8 cellular contexts compared by ENCODE assay signal in the genomic region with DNA sequence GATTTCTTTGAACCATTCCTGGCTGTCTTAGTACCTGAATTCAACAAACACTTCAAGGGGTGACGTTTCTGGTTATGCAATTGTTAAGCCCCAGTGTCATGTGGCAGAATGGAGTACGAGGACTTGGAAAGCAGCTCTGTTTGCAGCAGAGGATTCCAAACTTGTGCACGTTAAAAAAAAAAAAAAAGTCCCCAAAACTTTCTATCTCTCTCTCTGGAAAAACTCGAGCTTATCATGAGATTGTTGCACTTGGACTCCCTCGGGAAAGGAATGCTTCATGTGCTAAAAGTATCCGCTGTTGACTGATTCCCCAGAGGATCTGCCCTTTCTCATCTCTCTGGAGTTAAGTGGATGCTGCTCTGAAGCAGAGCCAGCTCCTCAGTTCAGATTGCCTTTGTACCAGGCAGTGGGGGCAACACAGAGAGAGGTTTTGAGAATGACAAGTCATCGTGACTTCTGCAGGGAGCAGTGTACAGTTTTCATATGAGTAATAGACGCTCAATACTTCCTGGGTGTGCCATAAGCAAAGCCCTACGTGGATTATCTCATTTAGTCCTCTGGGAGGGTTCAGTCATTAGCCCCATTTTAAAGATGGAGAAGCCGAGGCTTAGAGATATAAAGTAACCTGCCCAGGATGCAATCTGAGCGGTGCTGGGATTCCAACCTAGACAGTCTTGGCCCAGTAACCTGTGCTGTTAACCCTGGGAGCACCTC. TPM values are rescaled to one million over a fixed set of nuclear protein-coding genes. Genes with fewer than 3 reads are reported as not detected.
DNase-seq lines count a peak whose midpoint lies in the region; ATAC-seq and TF ChIP-seq lines count a peak whose summit lies in the region.

No MANE protein-coding gene starts in this region.

- in situ Hi-C loops in GM13976 (cut with MboI; ENCODE audit: low sequenced_read_pairs, unreplicated experiment): no loop called here
- in situ Hi-C loops in IMR-90 (cut with MboI; ENCODE audit: low sequenced_read_pairs): no loop called here

- intact Hi-C loops in IMR-90 (cut with micrococcal nuclease) (no loop called here), upper lobe of right lung (cut with DNase I) (no loop called here)

- H3K4ac ChIP-seq in IMR-90 (ENCODE audit: low read depth, low read length): no peak overlapping the region

- 52% methylated on average over 5 of the region's 11 CpGs; no CpG with 5 or more reads in 1 of the 2 experiments for WGBS in IMR-90 (ENCODE audit: extremely low coverage in 2 of 2, insufficient read length in 1 of 2), 2 experiments

- H3K23ac ChIP-seq in IMR-90 (ENCODE audit: low read depth, low read length): no peak overlapping the region

- no peak overlapping the region for H2AK5ac ChIP-seq in IMR-90 (ENCODE audit: low read depth, low read length)

- H2BK15ac ChIP-seq in IMR-90 (ENCODE audit: low read depth, low read length): no peak overlapping the region

- no peak overlapping the region for H3K18ac ChIP-seq in IMR-90 (ENCODE audit: low read depth, low read length)

- H3K36me3 ChIP-seq in IMR-90 (ENCODE audit: control insufficient read depth, insufficient read depth, low read length): peaks cover 9% of the 10 kb centered on the region; the same call in 1 of the 2 replicates
- H3K36me3 ChIP-seq in upper lobe of right lung: peaks cover 5% of the 10 kb centered on the region

- H3K4me1 ChIP-seq in IMR-90 (ENCODE audit: control insufficient read depth, insufficient read depth, low read length): peaks cover 9% of the 10 kb centered on the region
- peaks cover 27% of the 10 kb centered on the region for H3K4me1 ChIP-seq in upper lobe of right lung

- H3K4me2 ChIP-seq in IMR-90 (ENCODE audit: low read depth, low read length): peak overlapping the region; percentile 24; the same call in 1 of the 2 replicates

- H3K9me3 ChIP-seq in IMR-90 (ENCODE audit: control insufficient read depth, insufficient read depth, low read length) (0 out of 2 replicates have a peak, but pooled peaks cover 4% of the 10 kb centered on the region), upper lobe of right lung (no peaks in the 10 kb centered on the region)

- peak overlapping the region; percentile 52; the same call in 1 of the 2 replicates for H3K14ac ChIP-seq in IMR-90 (replicated peaks; ENCODE audit: low read depth, low read length)

- CTCF ChIA-PET in IMR-90 (lab: Yijun Ruan, JAX): interaction anchor here (0.6 kb wide), 1 partner anchor 62 kb away, joined by 3 read pairs; no protein-coding TSS in a partner anchor

- no peak overlapping the region for H2AFZ ChIP-seq in IMR-90 (replicated peaks; ENCODE audit: low read length, poor library complexity)

- H3K9ac ChIP-seq in IMR-90 (ENCODE audit: low read depth, low read length): no peak overlapping the region

- BruUV-seq in IMR-90 (replicated peaks; lab: Mats Ljungman, UMichigan): no TSS peak

- TF ChIP-seq CTCF in GM13976 (IDR thresholded peaks at IDR 0.05; ENCODE audit: borderline replicate concordance, control extremely low read depth, extremely low read depth, insufficient read depth, missing control alignments) (no peak), IMR-90 (conservative IDR thresholded peaks at IDR 0.05; ENCODE audit: low read depth, low read length) (no peak), fibroblast of pulmonary artery (IDR thresholded peaks at IDR 0.05; ENCODE audit: low read length, missing control alignments) (no peak), upper lobe of right lung (IDR thresholded peaks at IDR 0.05) (no peak)

- no peaks in the 10 kb centered on the region; the same call in none of the 2 replicates for H3K9me1 ChIP-seq in IMR-90 (ENCODE audit: insufficient read depth, low read length)

- POLR2A ChIA-PET in IMR-90 (lab: Charles Lee; ENCODE audit: unreplicated experiment): no interaction called here

- H3K27ac ChIP-seq in IMR-90 (ENCODE audit: insufficient read depth, low read length): no peak overlapping the region
- peak overlapping the region; percentile 78 for H3K27ac ChIP-seq in upper lobe of right lung

- H4K5ac ChIP-seq in IMR-90 (ENCODE audit: low read depth, low read length): no peak overlapping the region

- no peak overlapping the region for H3K56ac ChIP-seq in IMR-90 (ENCODE audit: extremely low read depth, insufficient read depth, low read length)

- H3K4me3 ChIP-seq in IMR-90 (ENCODE audit: insufficient read depth, low read depth, low read length) (no peak overlapping the region), fibroblast of pulmonary artery (replicated peaks; ENCODE audit: low read depth, low read length) (no peak overlapping the region), upper lobe of right lung (no peak overlapping the region)

- TF ChIP-seq POLR2A in IMR-90 (IDR thresholded peaks at IDR 0.05; ENCODE audit: low read depth, low read length): no peak

- no peak overlapping the region for H4K91ac ChIP-seq in IMR-90 (ENCODE audit: insufficient read depth, low read depth, low read length)

- H3K27me3 ChIP-seq in IMR-90 (ENCODE audit: control insufficient read depth, insufficient read depth, low read length) (no peaks in the 10 kb centered on the region), upper lobe of right lung (no peaks in the 10 kb centered on the region)

- DNase-seq in GM13976 (ENCODE audit: low spot score) (peak; percentile 77), IMR-90 (peak; percentile 43), fibroblast of pulmonary artery (ENCODE audit: low read depth) (peak; percentile 12), upper lobe of right lung (peak; percentile 4), NCI-H1105 (lab: John Stamatoyannopoulos, UW) (no peak), NCI-H146 treated with DMSO at 0.1 percent for 48 hours (lab: John Stamatoyannopoulos, UW; ENCODE audit: unreplicated experiment) (no peak)
- DNase-seq in effector CD4-positive, alpha-beta T cell: no peak

- dilution Hi-C loops in IMR-90 (cut with HindIII; ENCODE audit: low sequenced_read_pairs, unreplicated experiment): no loop called here

- H2AK9ac ChIP-seq in IMR-90 (replicated peaks; ENCODE audit: low read depth, low read length, poor library complexity): no peak overlapping the region

- peak; percentile 84 for ATAC-seq in GM21390 (IDR thresholded peaks at IDR 0.05; ENCODE audit: unreplicated experiment)
- peak; percentile 24; the same call in 1 of the 2 replicates for ATAC-seq in IMR-90 (ENCODE audit: low read depth)
- peak; percentile 73 for ATAC-seq in upper lobe of right lung

- TF ChIP-seq RAD21 in IMR-90 (IDR thresholded peaks at IDR 0.05; ENCODE audit: low read length): no peak

- no peak overlapping the region for H2BK5ac ChIP-seq in IMR-90 (ENCODE audit: low read depth, low read length, poor library complexity, severe bottlenecking)

- no peaks in the 10 kb centered on the region for H4K20me1 ChIP-seq in IMR-90 (ENCODE audit: insufficient read depth, low read length)

- no peak overlapping the region for H2BK20ac ChIP-seq in IMR-90 (ENCODE audit: low read depth, low read length)

- no peaks in the 10 kb centered on the region for H3K79me1 ChIP-seq in IMR-90 (ENCODE audit: low read depth in 1 of 2, low read length in 2 of 2)

- H4K8ac ChIP-seq in IMR-90 (ENCODE audit: low read depth in 2 of 2, low read length in 2 of 2): no peak overlapping the region

- 0 out of 2 replicates have a peak overlapping the region, but pooled peaks have one; percentile 27 for H2BK120ac ChIP-seq in IMR-90 (ENCODE audit: low read depth, low read length)

TF ChIP-seq in IMR-90, 13 proteins besides CTCF, POLR2A, EP300 and RAD21:
- TF ChIP-seq RFX5 (IDR thresholded peaks at IDR 0.05; ENCODE audit: low read depth, low read length) (no peak), RCOR1 (IDR thresholded peaks at IDR 0.05; ENCODE audit: insufficient replicate concordance, low read length) (peak; percentile 15), NFE2L2 (IDR thresholded peaks at IDR 0.05; ENCODE audit: low read depth, low read length) (peak; percentile 73)

RNA-seq across cellular contexts. Expression of a gene that starts 28.1 kb away (rescaled TPM):
- 0.18 and 0.28 TPM in 2 replicates for total RNA-seq in IMR-90 (2012; rRNA removed)
- 0.19 and 0.38 TPM in 2 replicates for polyA plus RNA-seq in IMR-90 (2012; rRNA removed)
- polyA plus RNA-seq in IMR-90 (2012; cell fraction: cytosol; rRNA removed): 0.16 and 0.26 TPM in 2 replicates
- polyA plus RNA-seq in IMR-90 (2012; cell fraction: nucleus; rRNA removed; ENCODE audit: low replicate concordance): 0.10 and 0.66 TPM in 2 replicates
- total RNA-seq in upper lobe of right lung: 11.3 TPM

Comparison
In these comparisons a context has a peak if more than half of its experiments do, and no peak if none do; other contexts are left out.
1. DNase-seq: peak in GM13976 (single experiment), IMR-90 (single experiment), fibroblast of pulmonary artery (single experiment) and upper lobe of right lung (single experiment); none in effector CD4-positive, alpha-beta T cell (single experiment), NCI-H1105 (single experiment) and NCI-H146 treated with DMSO at 0.1 percent for 48 hours (single experiment).
2. ATAC-seq: peak in every context shown above with its lines; median percentile 84 in GM21390; 73 in upper lobe of right lung; 24 in IMR-90.